9 cellular contexts compared by ENCODE assay signal in the genomic region with DNA sequence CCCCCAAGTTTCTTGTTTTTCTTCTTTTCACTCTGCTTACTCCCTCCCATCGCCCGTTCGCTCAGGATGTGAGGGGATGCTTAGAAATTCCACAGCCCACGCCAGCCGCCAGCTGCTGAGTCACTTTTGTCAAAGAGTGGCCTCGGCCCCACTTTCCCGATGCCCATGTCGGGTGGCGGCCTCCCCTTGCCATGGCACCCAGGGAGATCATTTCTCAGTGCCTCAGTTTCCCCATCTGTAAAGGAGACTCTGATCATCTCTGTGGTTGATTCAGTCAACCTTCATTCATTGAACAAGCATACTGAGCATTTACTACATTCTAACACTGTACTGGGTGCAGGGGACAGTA. TPM values are rescaled to one million over a fixed set of nuclear protein-coding genes. Genes with fewer than 3 reads are reported as not detected.
DNase-seq lines count a peak whose midpoint lies in the region; ATAC-seq and TF ChIP-seq lines count a peak whose summit lies in the region.
"Had no signal": no experiment of that assay in that cellular context is flagged by ENCODE, and none has a peak within 500 bp of the region (broad histone marks: within the 10 kb centered on the region; RNA-seq: fewer than 3 reads in every experiment).

No MANE protein-coding gene starts in this region.

- H3K4me3 Mint-ChIP-seq in CD4-positive, alpha-beta T cell, result peak overlapping the region; percentile 69
- H3K4me3 Mint-ChIP-seq in effector memory CD8-positive, alpha-beta T cell, result peak overlapping the region; percentile 88 to 96

- H3K36me3 Mint-ChIP-seq in CD4-positive, alpha-beta T cell (ENCODE audit: low read depth), result no peaks in the 10 kb centered on the region
- no peaks in the 10 kb centered on the region for H3K36me3 Mint-ChIP-seq in effector memory CD8-positive, alpha-beta T cell (ENCODE audit: insufficient read depth)

- H3K27me3 ChIP-seq in CD4-positive, alpha-beta T cell (ENCODE audit: control insufficient read depth, insufficient read depth, low read length), result peaks cover 6% of the 10 kb centered on the region
- H3K27me3 ChIP-seq in MG63 (no peaks in the 10 kb centered on the region), ovary (no peaks in the 10 kb centered on the region)

- peaks cover 3% of the 10 kb centered on the region for H3K36me3 ChIP-seq in MG63
- no peaks in the 10 kb centered on the region for H3K36me3 ChIP-seq in ovary

- no peaks in the 10 kb centered on the region for H3K4me1 Mint-ChIP-seq in CD4-positive, alpha-beta T cell (ENCODE audit: low read depth)
- H3K4me1 Mint-ChIP-seq in effector memory CD8-positive, alpha-beta T cell (ENCODE audit: low read depth in 2 of 2), result peaks cover 5 to 24% of the 10 kb centered on the region in 2 donors

- intact Hi-C loops in CD4-positive, alpha-beta T cell (cut with DNase I, micrococcal nuclease), result no loop called here
- intact Hi-C loops in ovary (cut with DNase I), result no loop called here

- TF ChIP-seq POLR2A in ovary (IDR thresholded peaks at IDR 0.05), result no peak

- no peak for TF ChIP-seq CTCF in CD4-positive, alpha-beta T cell (IDR thresholded peaks at IDR 0.05)
- TF ChIP-seq CTCF in ovary (IDR thresholded peaks at IDR 0.05), result no peak

- H3K9me3 Mint-ChIP-seq in CD4-positive, alpha-beta T cell, result no peaks in the 10 kb centered on the region
- no peaks in the 10 kb centered on the region for H3K9me3 Mint-ChIP-seq in effector memory CD8-positive, alpha-beta T cell

- no peaks in the 10 kb centered on the region for H3K9me3 ChIP-seq in CD4-positive, alpha-beta T cell (ENCODE audit: control insufficient read depth, low read length)
- H3K9me3 ChIP-seq in MG63, result no peaks in the 10 kb centered on the region
- no peaks in the 10 kb centered on the region for H3K9me3 ChIP-seq in ovary

- peaks cover 32% of the 10 kb centered on the region for H3K4me1 ChIP-seq in ovary (ENCODE audit: insufficient read depth)

- no peak overlapping the region for H3K27ac Mint-ChIP-seq in CD4-positive, alpha-beta T cell
- H3K27ac Mint-ChIP-seq in effector memory CD8-positive, alpha-beta T cell, result peak overlapping the region; percentile 52 to 96

- WGBS in ovary, 3 donors, result 0 to 3% (median 2%) methylated on average over 9 of the region's 9 CpGs

- CTCF ChIA-PET in CD4-positive, alpha-beta T cell (lab: Charles Lee), result no interaction called here

- DNase-seq in CD4-positive, alpha-beta T cell, result no peak
- DNase-seq in MG63 (no peak), ovary (no peak), DMS 273 (lab: John Stamatoyannopoulos, UW; ENCODE audit: unreplicated experiment) (no peak)
- no peak for DNase-seq in effector memory CD8-positive, alpha-beta T cell
- DNase-seq: activated CD4-positive, alpha-beta T cell treated with anti-CD3 and anti-CD28 coated beads for 1 hour had no signal

- H3K27ac ChIP-seq in CD4-positive, alpha-beta T cell (ENCODE audit: low read depth, low read length), result no peak overlapping the region
- H3K27ac ChIP-seq in ovary, result peak overlapping the region; percentile 64 to 83

- POLR2A ChIA-PET in CD4-positive, alpha-beta T cell (lab: Charles Lee), result no interaction called here

- H3K4me3 ChIP-seq in MG63 (peak overlapping the region; percentile 40), ovary (peak overlapping the region; percentile 59)

- H3K27me3 Mint-ChIP-seq in CD4-positive, alpha-beta T cell, result peaks cover 32% of the 10 kb centered on the region
- H3K27me3 Mint-ChIP-seq in effector memory CD8-positive, alpha-beta T cell, result peaks cover 0 to 32% of the 10 kb centered on the region in 2 donors

- TF ChIP-seq EP300 in ovary (IDR thresholded peaks at IDR 0.05), result no peak

- no peak for ATAC-seq in CD4-positive, alpha-beta T cell (ENCODE audit: poor library complexity)
- ATAC-seq in effector memory CD8-positive, alpha-beta T cell (replicated peaks), result no peak
- ATAC-seq in HG03095 (IDR thresholded peaks at IDR 0.05; ENCODE audit: unreplicated experiment), result no peak
- ATAC-seq in GM21825 (IDR thresholded peaks at IDR 0.05; ENCODE audit: unreplicated experiment), result no peak
- ATAC-seq in HG03521 (IDR thresholded peaks at IDR 0.05; ENCODE audit: unreplicated experiment), result no peak

RNA-seq across cellular contexts. Expression of a gene that starts 0.4 kb away (rescaled TPM):
- not detected for total RNA-seq in CD4-positive, alpha-beta T cell
- total RNA-seq in MG63 (2014; rRNA removed; shearing (Covaris generic); ENCODE audit: low replicate concordance), result 6.1 and 10.4 TPM in 2 replicates
- 100 to 1,000 TPM; 102 to 302 (median 212) TPM for total RNA-seq in ovary
- polyA plus RNA-seq in ovary, result 100 to 1,000 TPM; 111 to 183 TPM

RNA-seq across cellular contexts. Expression of a gene that starts 10.6 kb away (rescaled TPM):
- total RNA-seq in CD4-positive, alpha-beta T cell, result not detected
- total RNA-seq in MG63 (2014; rRNA removed; shearing (Covaris generic); ENCODE audit: low replicate concordance), result 0.07 TPM in 1 of 2 replicates, not detected in the other
- 1 to 10 TPM in 1 of 7 donors, under 1 TPM in 6; 0.23 to 1.4 (median 0.66) TPM for total RNA-seq in ovary
- under 1 TPM; 0.18 to 0.44 TPM for polyA plus RNA-seq in ovary

RNA-seq across cellular contexts. Expression of a gene that starts 33.9 kb away (rescaled TPM):
- total RNA-seq in CD4-positive, alpha-beta T cell, result not detected
- not detected in 2 replicates for total RNA-seq in MG63 (2014; rRNA removed; shearing (Covaris generic); ENCODE audit: low replicate concordance)
- not detected for total RNA-seq in ovary
- polyA plus RNA-seq in ovary, result under 1 TPM in 1 of 2 donors, not detected in 1; 0.02 TPM
